ENCODE assay signal across 14 cellular contexts in genomic region chr16:53415504-53415903, GRCh38. TPM values are rescaled to one million over a fixed set of nuclear protein-coding genes. Genes with fewer than 3 reads are reported as not detected.
A peak's percentile ranks its signal among the peaks of the same experiment; 100 is the strongest.
DNase-seq lines count a peak whose midpoint lies in the region; ATAC-seq and TF ChIP-seq lines count a peak whose summit lies in the region.
"Had no signal": no experiment of that assay in that cellular context is flagged by ENCODE, and none has a peak within 500 bp of the region (broad histone marks: within the 10 kb centered on the region; RNA-seq: fewer than 3 reads in every experiment).

No MANE protein-coding gene starts in this region.

- H3K4me1 ChIP-seq in mammary epithelial cell (ENCODE audit: insufficient read depth, low read length), result no peaks in the 10 kb centered on the region

- CTCF ChIA-PET in mammary epithelial cell (lab: Charles Lee; ENCODE audit: low non-redundant PET), result interaction anchor here (0.7 kb wide), 1 partner anchor 374 kb away, joined by 5 read pairs; no protein-coding TSS in a partner anchor
- CTCF ChIA-PET in activated CD4-positive, alpha-beta memory T cell treated with anti-CD3 and anti-CD28 coated beads for 36 hours (lab: Charles Lee), result no interaction called here

- no peaks in the 10 kb centered on the region for H3K36me3 ChIP-seq in mammary epithelial cell (ENCODE audit: insufficient read depth, low read length)
- H3K36me3 ChIP-seq: spleen had no signal

- peak overlapping the region; percentile 31 for H2AFZ ChIP-seq in mammary epithelial cell (ENCODE audit: low read depth, low read length)

- H3K9ac ChIP-seq in mammary epithelial cell (ENCODE audit: insufficient read depth, low read length), result no peak overlapping the region

- H3K27ac ChIP-seq in mammary epithelial cell (ENCODE audit: insufficient read depth, low read depth, low read length), result no peak overlapping the region
- H3K27ac ChIP-seq: spleen had no signal

- H3K4me3 ChIP-seq in mammary epithelial cell (replicated peaks in 1 of 3; ENCODE audit: insufficient read depth in 1 of 3, low read depth in 2 of 3, low read length in 3 of 3), result no peak overlapping the region
- H3K4me3 ChIP-seq: spleen had no signal

- in situ Hi-C loops in mammary epithelial cell (cut with MboI; ENCODE audit: low sequenced_read_pairs in 2 of 2), result no loop called here

- H3K4me3 Mint-ChIP-seq in progenitor cell of endocrine pancreas (ENCODE audit: low read depth), result no peak overlapping the region
- H3K4me3 Mint-ChIP-seq in activated CD4-positive, alpha-beta memory T cell treated with anti-CD3 and anti-CD28 coated beads for 36 hours, result no peak overlapping the region
- H3K4me3 Mint-ChIP-seq: stimulated activated naive B cell treated with anti-CD40 and anti-IgM and Interleukin-4, amounts not matched to agents 10 μg/mL and 1 μg/mL and 100 μg/mL, for 72 hours; T-helper 1 cell treated with Interleukin-12 subunit alpha and Interleukin-12 subunit beta and Interleukin-4 antibody, amounts not matched to agents 30 μg/mL and 1 μg/mL, for 36 hours had no signal

- peaks cover 1% of the 10 kb centered on the region for H3K36me3 Mint-ChIP-seq in progenitor cell of endocrine pancreas (ENCODE audit: insufficient read depth)
- H3K36me3 Mint-ChIP-seq in activated CD4-positive, alpha-beta memory T cell treated with anti-CD3 and anti-CD28 coated beads for 36 hours, result no peaks in the 10 kb centered on the region
- H3K36me3 Mint-ChIP-seq: brain had no signal

- H3K4me2 ChIP-seq in mammary epithelial cell (ENCODE audit: insufficient read depth, low read depth, low read length), result no peak overlapping the region

- peak in 1 of 2 donors; percentile 34 for TF ChIP-seq CTCF in mammary epithelial cell (conservative IDR thresholded peaks at IDR 0.05 in 1 of 2, IDR thresholded peaks at IDR 0.05 in 1 of 2; ENCODE audit: extremely low read depth in 1 of 2, insufficient read depth in 1 of 2, low read depth in 1 of 2, low read length in 2 of 2)
- TF ChIP-seq CTCF in progenitor cell of endocrine pancreas (IDR thresholded peaks at IDR 0.05; ENCODE audit: unreplicated experiment), result no peak

- intact Hi-C loops in mammary epithelial cell (cut with micrococcal nuclease), result loop anchor here (10.0 kb wide), 1 partner anchor 361 kb away; the partner anchor contains the start of genes CHD9 and CHD9NB
- intact Hi-C loops in activated CD4-positive, alpha-beta memory T cell treated with anti-CD3 and anti-CD28 coated beads for 36 hours (cut with micrococcal nuclease), result no loop called here

- H3K9me3 ChIP-seq in mammary epithelial cell (replicated peaks; ENCODE audit: insufficient read depth, low read length), result no peaks in the 10 kb centered on the region

- dilution Hi-C loops in mammary epithelial cell (cut with HindIII; ENCODE audit: low sequenced_read_pairs), result no loop called here

- ATAC-seq in HG02852 (IDR thresholded peaks at IDR 0.05; ENCODE audit: unreplicated experiment), result no peak
- ATAC-seq: stimulated activated naive B cell treated with anti-CD40 and anti-IgM and Interleukin-4, amounts not matched to agents 10 μg/mL and 1 μg/mL and 100 μg/mL, for 72 hours had no signal

- WGBS in mammary epithelial cell (ENCODE audit: low coverage, missing lambda C conversion rate), result 20% methylated on average over 4 of the region's 4 CpGs

- POLR2A ChIA-PET in activated CD4-positive, alpha-beta memory T cell treated with anti-CD3 and anti-CD28 coated beads for 36 hours (lab: Charles Lee), result no interaction called here

- no peaks in the 10 kb centered on the region for H3K27me3 ChIP-seq in mammary epithelial cell (ENCODE audit: insufficient read depth, low read length)

- DNase-seq in NCI-H1436 (lab: John Stamatoyannopoulos, UW), result peak; percentile 27
- DNase-seq in NCI-H1436 treated with DMSO at 0.1 percent for 48 hours (lab: John Stamatoyannopoulos, UW), result no peak
- peak; percentile 53 for DNase-seq in NCI-H1105 treated with DMSO at 0.1 percent for 48 hours (lab: John Stamatoyannopoulos, UW)
- DNase-seq in mammary epithelial cell, result peak; percentile 25
- DNase-seq in progenitor cell of endocrine pancreas (ENCODE audit: low spot score, unreplicated experiment), result no peak
- DNase-seq in activated CD4-positive, alpha-beta memory T cell treated with anti-CD3 and anti-CD28 coated beads for 36 hours, result no peak
- DNase-seq in stimulated activated CD4-positive, alpha-beta T cell treated with anti-CD3 and anti-CD28 coated beads, Interleukin-2, amount 100 ng/mL, for 24 hours, result no peak
- DNase-seq: activated CD8-positive, alpha-beta memory T cell treated with anti-CD3 and anti-CD28 coated beads, Interleukin-2, amount 50 U/mL, for 4 hours; NCI-H446; spleen; stimulated activated naive B cell treated with anti-CD40 and anti-IgM and Interleukin-4, amounts not matched to agents 10 μg/mL and 1 μg/mL and 100 μg/mL, for 72 hours had no signal

- H3K4me1 Mint-ChIP-seq in progenitor cell of endocrine pancreas (ENCODE audit: low read depth), result no peaks in the 10 kb centered on the region
- no peaks in the 10 kb centered on the region for H3K4me1 Mint-ChIP-seq in activated CD4-positive, alpha-beta memory T cell treated with anti-CD3 and anti-CD28 coated beads for 36 hours (ENCODE audit: low read depth)
- H3K4me1 Mint-ChIP-seq: stimulated activated naive B cell treated with anti-CD40 and anti-IgM and Interleukin-4, amounts not matched to agents 10 μg/mL and 1 μg/mL and 100 μg/mL, for 72 hours had no signal

- H3K27ac Mint-ChIP-seq in progenitor cell of endocrine pancreas, result peak overlapping the region; percentile 68
- H3K27ac Mint-ChIP-seq in activated CD4-positive, alpha-beta memory T cell treated with anti-CD3 and anti-CD28 coated beads for 36 hours, result no peak overlapping the region
- H3K27ac Mint-ChIP-seq: stimulated activated naive B cell treated with anti-CD40 and anti-IgM and Interleukin-4, amounts not matched to agents 10 μg/mL and 1 μg/mL and 100 μg/mL, for 72 hours; T-helper 1 cell treated with Interleukin-12 subunit alpha and Interleukin-12 subunit beta and Interleukin-4 antibody, amounts not matched to agents 30 μg/mL and 1 μg/mL, for 36 hours had no signal

- H4K20me1 ChIP-seq in mammary epithelial cell (ENCODE audit: insufficient read depth, low read length), result no peaks in the 10 kb centered on the region

- no peaks in the 10 kb centered on the region for H3K79me2 ChIP-seq in mammary epithelial cell (ENCODE audit: insufficient read depth, low read length)

- BruUV-seq in mammary epithelial cell (replicated peaks; lab: Mats Ljungman, UMichigan), result no TSS peak

- H3K9me3 Mint-ChIP-seq in progenitor cell of endocrine pancreas (ENCODE audit: low read depth), result peaks cover 4% of the 10 kb centered on the region
- H3K9me3 Mint-ChIP-seq in activated CD4-positive, alpha-beta memory T cell treated with anti-CD3 and anti-CD28 coated beads for 36 hours, result no peaks in the 10 kb centered on the region

- H3K27me3 Mint-ChIP-seq in progenitor cell of endocrine pancreas, result no peaks in the 10 kb centered on the region
- no peaks in the 10 kb centered on the region for H3K27me3 Mint-ChIP-seq in activated CD4-positive, alpha-beta memory T cell treated with anti-CD3 and anti-CD28 coated beads for 36 hours

RNA-seq across cellular contexts. Expression of gene RBL2, which starts 18.8 kb away (rescaled TPM):
- total RNA-seq in mammary epithelial cell (10 to 100 TPM; 33.3 to 45.2 TPM), progenitor cell of endocrine pancreas (37.7 and 39.1 TPM in 2 replicates)
- polyA plus RNA-seq in mammary epithelial cell, result 22.9 TPM
- 15.0 TPM for polyA minus RNA-seq in mammary epithelial cell
- 10 to 100 TPM; 79.9 to 84.6 TPM for total RNA-seq in activated CD4-positive, alpha-beta memory T cell treated with anti-CD3 and anti-CD28 coated beads for 36 hours

Comparison
In these comparisons a context has a peak if more than half of its experiments do, and no peak if none do; other contexts are left out.
1. DNase-seq: peak in NCI-H1436 (single experiment), NCI-H1105 treated with DMSO at 0.1 percent for 48 hours (single experiment) and mammary epithelial cell (single experiment); none in NCI-H1436 treated with DMSO at 0.1 percent for 48 hours (single experiment), progenitor cell of endocrine pancreas (single experiment), activated CD4-positive, alpha-beta memory T cell treated with anti-CD3 and anti-CD28 coated beads for 36 hours (single experiment) and stimulated activated CD4-positive, alpha-beta T cell treated with anti-CD3 and anti-CD28 coated beads, Interleukin-2, amount 100 ng/mL, for 24 hours (0 of 2).